7 cellular contexts compared by ENCODE assay signal in the genomic region with DNA sequence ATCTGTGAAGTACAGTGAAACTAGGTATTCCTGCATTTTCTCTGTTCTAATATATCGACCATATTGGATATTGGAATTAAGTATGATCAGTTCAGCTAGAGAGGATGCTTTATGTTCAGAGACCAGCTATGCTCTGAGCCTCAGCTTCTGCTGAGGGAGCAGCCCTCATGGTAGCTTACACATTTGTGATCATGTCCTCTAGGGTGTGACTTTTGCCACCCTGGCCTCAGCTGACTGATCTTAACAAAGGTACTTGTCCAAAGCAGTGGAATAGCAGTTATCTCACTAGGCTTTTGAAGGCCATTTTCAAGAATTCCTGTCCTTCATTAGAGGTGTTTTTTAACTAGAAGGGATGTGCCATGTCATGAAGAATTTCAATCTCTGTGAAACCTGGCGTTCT.
"Had no signal": no experiment of that assay in that cellular context is flagged by ENCODE, and none has a peak within 500 bp of the region (broad histone marks: within the 10 kb centered on the region; RNA-seq: fewer than 3 reads in every experiment).

No MANE protein-coding gene starts in this region.

- H3K9me3 ChIP-seq: HAP-1 had no signal

- FAIRE-seq: HepG2 had no signal

- H2AFZ ChIP-seq: GM23338 had no signal

- H3K4me1 ChIP-seq: HAP-1 had no signal

- H3K4me3 ChIP-seq: GM23338, HAP-1 had no signal

- ATAC-seq: GM23338, HCT116, HepG2 had no signal

- H3K4me2 ChIP-seq: GM23338 had no signal

- H3K27ac ChIP-seq: HL-60 had no signal

- H3K36me3 ChIP-seq: HAP-1 had no signal

- DNase-seq: H7, HFFc6 had no signal
